9 cellular contexts compared by ENCODE assay signal in the genomic region with DNA sequence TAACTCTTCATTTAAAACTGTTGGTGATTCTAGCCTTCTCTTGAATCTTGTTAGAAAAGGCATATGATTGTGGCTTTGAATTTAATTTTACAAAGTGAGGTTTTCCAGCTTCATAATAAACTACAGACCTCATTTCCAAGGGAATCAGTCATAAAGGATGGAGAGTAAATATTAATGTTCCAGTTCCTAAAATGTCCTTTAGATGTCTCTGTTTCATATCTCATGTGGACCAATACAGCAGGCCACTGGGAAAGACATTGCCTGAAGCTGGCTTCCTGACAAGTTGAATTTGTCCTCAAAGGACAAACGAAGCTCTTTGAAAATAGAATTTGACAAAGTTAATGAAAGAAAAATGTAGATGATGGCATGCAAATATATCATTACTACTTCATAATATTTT.
DNase-seq lines count a peak whose midpoint lies in the region; ATAC-seq and TF ChIP-seq lines count a peak whose summit lies in the region.
"Had no signal": no experiment of that assay in that cellular context is flagged by ENCODE, and none has a peak within 500 bp of the region (broad histone marks: within the 10 kb centered on the region; RNA-seq: fewer than 3 reads in every experiment).

No MANE protein-coding gene starts in this region.

- no peaks in the 10 kb centered on the region for H3K9me3 ChIP-seq in fibroblast of lung (ENCODE audit: control insufficient read depth, insufficient read depth, low read depth, low read length)
- H3K9me3 ChIP-seq in prostate gland = no peaks in the 10 kb centered on the region

- no peaks in the 10 kb centered on the region for H4K20me1 ChIP-seq in fibroblast of lung (ENCODE audit: control insufficient read depth, extremely low read depth, insufficient read depth, low read length)

- H3K9me3 Mint-ChIP-seq in activated CD4-positive, alpha-beta T cell treated with anti-CD3 and anti-CD28 coated beads, Interleukin-2, amount 10 ng/mL, durations not matched to agents 7 days and 5 days = no peaks in the 10 kb centered on the region

- no peaks in the 10 kb centered on the region for H3K79me2 ChIP-seq in fibroblast of lung (ENCODE audit: control insufficient read depth, insufficient read depth, low read length)

- H3K27ac Mint-ChIP-seq in activated CD4-positive, alpha-beta T cell treated with anti-CD3 and anti-CD28 coated beads, Interleukin-2, amount 10 ng/mL, durations not matched to agents 7 days and 5 days = no peak overlapping the region

- no peak overlapping the region for H3K9ac ChIP-seq in fibroblast of lung (ENCODE audit: insufficient read depth, low read length)

- H3K4me3 ChIP-seq in fibroblast of lung (replicated peaks in 1 of 4; ENCODE audit: control extremely low read depth in 1 of 4, insufficient read depth in 1 of 4, low read depth in 3 of 4, low read length in 4 of 4) = no peak overlapping the region
- H3K4me3 ChIP-seq in prostate gland = no peak overlapping the region
- H3K4me3 ChIP-seq: SK-N-MC had no signal

- H3K4me1 Mint-ChIP-seq in activated CD4-positive, alpha-beta T cell treated with anti-CD3 and anti-CD28 coated beads, Interleukin-2, amount 10 ng/mL, durations not matched to agents 7 days and 5 days = no peaks in the 10 kb centered on the region

- CTCF ChIA-PET in activated CD4-positive, alpha-beta T cell treated with anti-CD3 and anti-CD28 coated beads, Interleukin-2, amount 10 ng/mL, durations not matched to agents 7 days and 5 days (lab: Charles Lee) = no interaction called here

- no peaks in the 10 kb centered on the region for H3K36me3 Mint-ChIP-seq in activated CD4-positive, alpha-beta T cell treated with anti-CD3 and anti-CD28 coated beads, Interleukin-2, amount 10 ng/mL, durations not matched to agents 7 days and 5 days (ENCODE audit: low read depth)

- no peak overlapping the region for H3K27ac ChIP-seq in fibroblast of lung (ENCODE audit: insufficient read depth, low read length)
- no peak overlapping the region for H3K27ac ChIP-seq in prostate gland
- H3K27ac ChIP-seq: SK-N-MC had no signal

- peak; percentile 54 to 57 for TF ChIP-seq CTCF in fibroblast of lung (conservative IDR thresholded peaks at IDR 0.05 in 1 of 2, IDR thresholded peaks at IDR 0.05 in 1 of 2; ENCODE audit: low read depth in 1 of 2, low read length in 2 of 2)
- peak in 3 of 4 experiments; percentile 21 to 60 (median 59) for TF ChIP-seq CTCF in prostate gland (IDR thresholded peaks at IDR 0.05)

- H3K4me3 Mint-ChIP-seq in activated CD4-positive, alpha-beta T cell treated with anti-CD3 and anti-CD28 coated beads, Interleukin-2, amount 10 ng/mL, durations not matched to agents 7 days and 5 days = no peak overlapping the region

- POLR2A ChIA-PET in activated CD4-positive, alpha-beta T cell treated with anti-CD3 and anti-CD28 coated beads, Interleukin-2, amount 10 ng/mL, durations not matched to agents 7 days and 5 days (lab: Charles Lee) = no interaction called here

- DNase-seq in GM03348 (ENCODE audit: low spot score) (peak; percentile 75), RKO (ENCODE audit: low spot score) (peak; percentile 64), fibroblast of lung (ENCODE audit: low read depth in 2 of 2) (peak; percentile 64 to 81), prostate gland (ENCODE audit: low spot score) (no peak), T-helper 1 cell (no peak)
- DNase-seq in activated CD4-positive, alpha-beta T cell treated with anti-CD3 and anti-CD28 coated beads, Interleukin-2, amount 10 ng/mL, durations not matched to agents 7 days and 5 days = no peak

- H3K36me3 ChIP-seq in fibroblast of lung (ENCODE audit: control insufficient read depth, insufficient read depth, low read length) (no peaks in the 10 kb centered on the region), prostate gland (no peaks in the 10 kb centered on the region)

- intact Hi-C loops in prostate gland (cut with DNase I) = loop anchor here (5.0 to 10.0 kb wide), 3 partner anchors 309 to 1496 kb away; no protein-coding TSS in a partner anchor

- H3K27me3 Mint-ChIP-seq in activated CD4-positive, alpha-beta T cell treated with anti-CD3 and anti-CD28 coated beads, Interleukin-2, amount 10 ng/mL, durations not matched to agents 7 days and 5 days = peaks cover 6% of the 10 kb centered on the region

- H3K27me3 ChIP-seq in fibroblast of lung (ENCODE audit: control insufficient read depth, insufficient read depth, low read length) = no peaks in the 10 kb centered on the region
- H3K27me3 ChIP-seq in prostate gland (replicated peaks; ENCODE audit: insufficient read depth) = no peaks in the 10 kb centered on the region

- H3K4me1 ChIP-seq in fibroblast of lung (ENCODE audit: control insufficient read depth, extremely low read depth, insufficient read depth, low read length) (no peaks in the 10 kb centered on the region), prostate gland (replicated peaks) (no peaks in the 10 kb centered on the region)

- no peak for TF ChIP-seq POLR2A in prostate gland (IDR thresholded peaks at IDR 0.05)

- no peak overlapping the region for H2AFZ ChIP-seq in fibroblast of lung (ENCODE audit: low read length)

- ATAC-seq in HG03159 (IDR thresholded peaks at IDR 0.05; ENCODE audit: unreplicated experiment) = peak; percentile 46
- ATAC-seq in GM18498 (IDR thresholded peaks at IDR 0.05; ENCODE audit: unreplicated experiment) = no peak

- 0% methylated on average over 1 of the region's 1 CpG for WGBS in prostate gland

- no peak overlapping the region for H3K4me2 ChIP-seq in fibroblast of lung (ENCODE audit: extremely low read depth, insufficient read depth, low read length)

Comparison
In these comparisons a context has a peak if more than half of its experiments do, and no peak if none do; other contexts are left out.
1. DNase-seq: peak in GM03348 (single experiment), RKO (single experiment) and fibroblast of lung (2 of 2); none in prostate gland (single experiment), activated CD4-positive, alpha-beta T cell treated with anti-CD3 and anti-CD28 coated beads, Interleukin-2, amount 10 ng/mL, durations not matched to agents 7 days and 5 days (single experiment) and T-helper 1 cell (0 of 5).